In the genomic region with DNA sequence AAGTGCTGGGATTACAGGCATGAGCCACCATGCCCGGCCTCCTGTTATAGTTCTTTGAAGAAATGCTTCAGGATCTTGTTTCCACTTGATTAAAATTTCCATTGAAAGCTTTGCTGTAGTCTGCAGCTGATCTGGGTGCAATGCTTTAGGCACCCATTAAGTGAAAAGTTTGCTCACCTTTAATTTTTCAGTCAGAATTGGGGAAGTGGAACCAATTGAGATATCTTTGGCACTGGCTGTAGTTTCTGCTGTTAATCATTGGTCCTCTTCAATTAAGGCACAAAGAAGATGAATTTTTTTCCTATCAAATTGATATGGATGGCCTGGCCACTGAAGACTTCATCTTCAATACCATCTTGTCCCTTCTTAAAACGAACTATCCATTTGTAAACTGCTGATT, we compare ENCODE assay signal across 20 cellular contexts.
DNase-seq lines count a peak whose midpoint lies in the region; ATAC-seq, FAIRE-seq and TF ChIP-seq lines count a peak whose summit lies in the region.
"Had no signal": no experiment of that assay in that cellular context is flagged by ENCODE, and none has a peak within 500 bp of the region (broad histone marks: within the 10 kb centered on the region; RNA-seq: fewer than 3 reads in every experiment).

No MANE protein-coding gene starts in this region.

- no peaks in the 10 kb centered on the region for H3K4me1 ChIP-seq in psoas muscle

- intact Hi-C loops in psoas muscle (cut with DNase I) = no loop called here

- 94 to 100% (median 94%) methylated on average over 2 of the region's 2 CpGs for WGBS in psoas muscle, 3 donors

- no peak for FAIRE-seq in GM12891 (lab: Jason Lieb, UNC)
- peak; percentile 15 for FAIRE-seq in H54 (lab: Jason Lieb, UNC)

- DNase-seq in GM12891 (ENCODE audit: insufficient read length, low spot score) = no peak
- no peak for DNase-seq in H54 (ENCODE audit: insufficient read length, low spot score)
- DNase-seq in NK-92 treated with Interleukin-12 subunit alpha and Interleukin-12 subunit beta, amount 100 ng/mL, for 24 hours (lab: John Stamatoyannopoulos, UW) = no peak
- no peak for DNase-seq in psoas muscle
- no peak for DNase-seq in KG1 (lab: John Stamatoyannopoulos, UW)
- no peak for DNase-seq in activated CD4-positive, CD25-positive, alpha-beta regulatory T cell treated with anti-CD3 and anti-CD28 coated beads, Interleukin-2, amount 50 U/mL, for 72 hours
- DNase-seq: BE2C; CD4-positive, alpha-beta memory T cell; H7; Karpas-422; MM.1S; NCI-H1092 treated with DMSO at 0.1 percent for 48 hours; NCI-H1694 treated with DMSO at 0.1 percent for 48 hours; NCI-H226; NCI-H524 treated with DMSO at 0.1 percent for 48 hours; SJCRH30 had no signal

- H3K27ac ChIP-seq in psoas muscle = no peak overlapping the region
- H3K27ac ChIP-seq: 22Rv1, RWPE1, SJCRH30 had no signal

- ATAC-seq in GM19397 (IDR thresholded peaks at IDR 0.05; ENCODE audit: unreplicated experiment) = peak; percentile 64
- ATAC-seq in HG03460 (IDR thresholded peaks at IDR 0.05; ENCODE audit: unreplicated experiment) = peak; percentile 62
- ATAC-seq in psoas muscle = no peak

- TF ChIP-seq POLR2A in GM12891 (IDR thresholded peaks at IDR 0.05; ENCODE audit: low read depth, low read length) (no peak), H54 (IDR thresholded peaks at IDR 0.05; ENCODE audit: low read depth, low read length) (no peak)

- H3K4me3 ChIP-seq in psoas muscle = no peak overlapping the region
- H3K4me3 ChIP-seq: SJCRH30 had no signal

- TF ChIP-seq CTCF in psoas muscle (IDR thresholded peaks at IDR 0.05) = no peak

- no peaks in the 10 kb centered on the region for H3K27me3 ChIP-seq in psoas muscle (ENCODE audit: insufficient read depth in 3 of 3, low read length in 2 of 3)
- H3K27me3 ChIP-seq: BE2C, SJCRH30 had no signal

- H3K36me3 ChIP-seq in psoas muscle (ENCODE audit: insufficient read depth in 1 of 2, low read depth in 1 of 2) = no peaks in the 10 kb centered on the region
- H3K36me3 ChIP-seq: BE2C, SJCRH30 had no signal

- no peaks in the 10 kb centered on the region for H3K9me3 ChIP-seq in psoas muscle
- H3K9me3 ChIP-seq: BE2C, SJCRH30 had no signal

TF ChIP-seq in GM12891, 5 proteins besides CTCF, POLR2A, EP300 and RAD21:
- peak; percentile 97 for TF ChIP-seq SPI1 (IDR thresholded peaks at IDR 0.05; ENCODE audit: low read depth, low read length)
- TF ChIP-seq POLR2AphosphoS5 (IDR thresholded peaks at IDR 0.05; ENCODE audit: low read depth, low read length) = no peak
- no peak for TF ChIP-seq PAX5 (IDR thresholded peaks at IDR 0.05; ENCODE audit: insufficient read depth, low read length, severe bottlenecking)

Comparison
In these comparisons a context has a peak if more than half of its experiments do, and no peak if none do; other contexts are left out.
1. ATAC-seq: peak in GM19397 (single experiment) and HG03460 (single experiment); none in psoas muscle (0 of 4).